1 cellular context compared by ENCODE assay signal in the genomic region with DNA sequence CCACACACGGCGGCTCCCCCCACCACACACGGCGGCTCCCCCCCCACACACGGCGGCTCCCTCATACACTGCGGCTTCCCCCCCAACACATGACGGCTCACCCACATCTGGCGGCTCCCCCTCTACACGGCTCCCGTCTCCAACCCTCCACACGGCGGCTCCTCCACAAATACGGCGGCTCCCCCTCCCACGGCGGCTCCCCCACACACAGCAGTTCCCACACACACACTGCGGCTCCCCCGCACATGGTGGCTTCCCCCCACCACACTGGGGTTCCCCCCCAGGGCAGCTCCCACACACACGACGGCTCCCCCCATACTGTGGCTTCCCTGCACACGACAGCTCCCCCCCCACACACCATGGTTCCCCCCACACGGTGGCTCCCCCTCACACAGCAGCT.
TF ChIP-seq lines count a peak whose summit lies in the region.

No MANE protein-coding gene starts in this region.

TF ChIP-seq in SK-N-SH treated with all-trans-retinoic acid at 6 μM for 48 hours, 23 proteins besides CTCF, POLR2A, EP300 and RAD21 (continued from another document):
- TF ChIP-seq, protein P1, sequence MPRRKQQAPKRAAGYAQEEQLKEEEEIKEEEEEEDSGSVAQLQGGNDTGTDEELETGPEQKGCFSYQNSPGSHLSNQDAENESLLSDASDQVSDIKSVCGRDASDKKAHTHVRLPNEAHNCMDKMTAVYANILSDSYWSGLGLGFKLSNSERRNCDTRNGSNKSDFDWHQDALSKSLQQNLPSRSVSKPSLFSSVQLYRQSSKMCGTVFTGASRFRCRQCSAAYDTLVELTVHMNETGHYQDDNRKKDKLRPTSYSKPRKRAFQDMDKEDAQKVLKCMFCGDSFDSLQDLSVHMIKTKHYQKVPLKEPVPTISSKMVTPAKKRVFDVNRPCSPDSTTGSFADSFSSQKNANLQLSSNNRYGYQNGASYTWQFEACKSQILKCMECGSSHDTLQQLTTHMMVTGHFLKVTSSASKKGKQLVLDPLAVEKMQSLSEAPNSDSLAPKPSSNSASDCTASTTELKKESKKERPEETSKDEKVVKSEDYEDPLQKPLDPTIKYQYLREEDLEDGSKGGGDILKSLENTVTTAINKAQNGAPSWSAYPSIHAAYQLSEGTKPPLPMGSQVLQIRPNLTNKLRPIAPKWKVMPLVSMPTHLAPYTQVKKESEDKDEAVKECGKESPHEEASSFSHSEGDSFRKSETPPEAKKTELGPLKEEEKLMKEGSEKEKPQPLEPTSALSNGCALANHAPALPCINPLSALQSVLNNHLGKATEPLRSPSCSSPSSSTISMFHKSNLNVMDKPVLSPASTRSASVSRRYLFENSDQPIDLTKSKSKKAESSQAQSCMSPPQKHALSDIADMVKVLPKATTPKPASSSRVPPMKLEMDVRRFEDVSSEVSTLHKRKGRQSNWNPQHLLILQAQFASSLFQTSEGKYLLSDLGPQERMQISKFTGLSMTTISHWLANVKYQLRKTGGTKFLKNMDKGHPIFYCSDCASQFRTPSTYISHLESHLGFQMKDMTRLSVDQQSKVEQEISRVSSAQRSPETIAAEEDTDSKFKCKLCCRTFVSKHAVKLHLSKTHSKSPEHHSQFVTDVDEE (CRISPR knock-in tag; IDR thresholded peaks at IDR 0.05) = no peak
- TF ChIP-seq ZFP30 (CRISPR knock-in tag; IDR thresholded peaks at IDR 0.05) = no peak
- no peak for TF ChIP-seq TCF4 (CRISPR knock-in tag; IDR thresholded peaks at IDR 0.05; ENCODE audit: borderline replicate concordance)
- TF ChIP-seq BACH2 (CRISPR knock-in tag; IDR thresholded peaks at IDR 0.05; ENCODE audit: borderline replicate concordance) = no peak
